Comparison of ENCODE assay signal across 8 cellular contexts in the genomic region with DNA sequence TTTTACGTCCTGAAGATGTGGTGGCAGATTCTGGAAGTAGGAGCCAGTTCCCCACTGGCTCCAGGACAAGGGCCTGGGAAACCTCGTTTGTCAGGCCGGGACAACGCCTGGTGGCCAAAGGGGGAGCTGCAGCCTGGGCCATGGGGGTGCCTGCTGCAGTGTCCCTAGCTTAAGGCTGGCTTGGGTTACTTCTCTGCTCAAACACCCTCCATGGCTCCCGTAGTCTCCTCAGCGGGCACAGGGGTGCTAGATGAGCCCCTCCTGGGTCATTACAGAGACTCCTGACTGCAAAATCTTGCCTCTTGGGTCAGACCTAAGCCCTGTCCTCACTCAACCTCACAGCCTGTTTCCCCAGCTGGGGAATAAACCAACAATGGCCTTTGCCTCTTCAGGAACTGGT. TPM values are rescaled to one million over a fixed set of nuclear protein-coding genes. Genes with fewer than 3 reads are reported as not detected.
DNase-seq lines count a peak whose midpoint lies in the region; ATAC-seq, FAIRE-seq and TF ChIP-seq lines count a peak whose summit lies in the region.

No MANE protein-coding gene starts in this region.

- ATAC-seq in DND-41 (ENCODE audit: insufficient read depth, low read depth) (peak; percentile 49; the same call in 2 of the 3 replicates), GM18873 (IDR thresholded peaks at IDR 0.05; ENCODE audit: low FRiP score, unreplicated experiment) (no peak)
- no peak for ATAC-seq in stimulated activated memory B cell treated with anti-CD40 and anti-IgM and Interleukin-4, amounts not matched to agents 10 μg/mL and 1 μg/mL and 100 μg/mL, for 72 hours

- H3K27ac ChIP-seq in DND-41 (ENCODE audit: low read length) = no peak overlapping the region
- H3K27ac ChIP-seq in astrocyte (ENCODE audit: low read depth, low read length) = no peak overlapping the region

- H3K27me3 ChIP-seq in DND-41 (ENCODE audit: insufficient read depth, low read length, poor library complexity) (no peaks in the 10 kb centered on the region), astrocyte (ENCODE audit: insufficient read depth, low read length) (peaks cover 4% of the 10 kb centered on the region)

- DNase-seq in DND-41 (no peak), HT-29 (ENCODE audit: low spot score) (peak; percentile 41), astrocyte (ENCODE audit: low read depth) (no peak), mesothelial cell of epicardium (ENCODE audit: low spot score in 2 of 2, unreplicated experiment in 2 of 2) (peak in 1 of 2 experiments; percentile 61), NCI-H345 (lab: John Stamatoyannopoulos, UW) (no peak), amygdala (lab: John Stamatoyannopoulos, UW) (no peak)

- TF ChIP-seq CTCF in DND-41 (IDR thresholded peaks at IDR 0.05; ENCODE audit: borderline replicate concordance, extremely low read depth, low read length, poor library complexity, severe bottlenecking) (peak; percentile 54), astrocyte (IDR thresholded peaks at IDR 0.05; ENCODE audit: insufficient read depth, low read depth, low read length) (peak; percentile 49), mesothelial cell of epicardium (IDR thresholded peaks at IDR 0.05; ENCODE audit: unreplicated experiment) (peak; percentile 72)

- H3K4me3 ChIP-seq in DND-41 (ENCODE audit: low read depth in 1 of 2, low read length in 2 of 2) (no peak overlapping the region), astrocyte (ENCODE audit: insufficient read depth, low read depth, low read length) (no peak overlapping the region)

- H3K4me2 ChIP-seq in DND-41 (ENCODE audit: insufficient read depth, low read length) (no peak overlapping the region), astrocyte (ENCODE audit: low read length) (no peak overlapping the region)

- H4K20me1 ChIP-seq in DND-41 (ENCODE audit: insufficient read depth, low read length) = no peaks in the 10 kb centered on the region
- no peaks in the 10 kb centered on the region for H4K20me1 ChIP-seq in astrocyte (ENCODE audit: insufficient read depth, low read length)

- H3K4me3 Mint-ChIP-seq in astrocyte (ENCODE audit: unreplicated experiment) = no peak overlapping the region
- H3K4me3 Mint-ChIP-seq in mesothelial cell of epicardium = no peak overlapping the region
- no peak overlapping the region for H3K4me3 Mint-ChIP-seq in stimulated activated memory B cell treated with anti-CD40 and anti-IgM and Interleukin-4, amounts not matched to agents 10 μg/mL and 1 μg/mL and 100 μg/mL, for 72 hours

- H3K4me1 ChIP-seq in DND-41 (ENCODE audit: insufficient read depth, low read length) = no peaks in the 10 kb centered on the region
- H3K4me1 ChIP-seq in astrocyte (ENCODE audit: insufficient read depth, low read length) = peaks cover 7% of the 10 kb centered on the region

- H3K9me3 ChIP-seq in DND-41 (ENCODE audit: insufficient read depth, low read length, severe bottlenecking) (no peaks in the 10 kb centered on the region), astrocyte (ENCODE audit: insufficient read depth, low read depth, low read length) (no peaks in the 10 kb centered on the region)

- H3K36me3 Mint-ChIP-seq in astrocyte (ENCODE audit: low read depth, unreplicated experiment) (no peaks in the 10 kb centered on the region), mesothelial cell of epicardium (no peaks in the 10 kb centered on the region)
- H3K36me3 Mint-ChIP-seq in stimulated activated memory B cell treated with anti-CD40 and anti-IgM and Interleukin-4, amounts not matched to agents 10 μg/mL and 1 μg/mL and 100 μg/mL, for 72 hours = no peaks in the 10 kb centered on the region

- H3K9ac ChIP-seq in DND-41 (ENCODE audit: low read depth, low read length) (no peak overlapping the region), astrocyte (ENCODE audit: low read length) (no peak overlapping the region)

- peaks cover 4% of the 10 kb centered on the region for H3K27me3 Mint-ChIP-seq in astrocyte (ENCODE audit: low read depth, unreplicated experiment)
- H3K27me3 Mint-ChIP-seq in mesothelial cell of epicardium (ENCODE audit: low read depth) = no peaks in the 10 kb centered on the region
- H3K27me3 Mint-ChIP-seq in stimulated activated memory B cell treated with anti-CD40 and anti-IgM and Interleukin-4, amounts not matched to agents 10 μg/mL and 1 μg/mL and 100 μg/mL, for 72 hours = peaks cover 22% of the 10 kb centered on the region

- H3K4me1 Mint-ChIP-seq in astrocyte (ENCODE audit: low read depth, unreplicated experiment) = peaks cover 16% of the 10 kb centered on the region
- H3K4me1 Mint-ChIP-seq in mesothelial cell of epicardium = peaks cover 20% of the 10 kb centered on the region
- H3K4me1 Mint-ChIP-seq in stimulated activated memory B cell treated with anti-CD40 and anti-IgM and Interleukin-4, amounts not matched to agents 10 μg/mL and 1 μg/mL and 100 μg/mL, for 72 hours = peaks cover 9% of the 10 kb centered on the region

- H3K36me3 ChIP-seq in DND-41 (ENCODE audit: insufficient read depth, low read length) = no peaks in the 10 kb centered on the region
- H3K36me3 ChIP-seq in astrocyte (ENCODE audit: insufficient read depth, low read length) = no peaks in the 10 kb centered on the region

- no peaks in the 10 kb centered on the region for H3K9me3 Mint-ChIP-seq in astrocyte (ENCODE audit: unreplicated experiment)
- H3K9me3 Mint-ChIP-seq in mesothelial cell of epicardium = no peaks in the 10 kb centered on the region
- no peaks in the 10 kb centered on the region for H3K9me3 Mint-ChIP-seq in stimulated activated memory B cell treated with anti-CD40 and anti-IgM and Interleukin-4, amounts not matched to agents 10 μg/mL and 1 μg/mL and 100 μg/mL, for 72 hours

- H2AFZ ChIP-seq in DND-41 (ENCODE audit: low read depth, low read length) (no peak overlapping the region), astrocyte (ENCODE audit: low read depth, low read length) (no peak overlapping the region)

- FAIRE-seq in astrocyte (lab: Jason Lieb, UNC) = no peak

- no peak overlapping the region for H3K27ac Mint-ChIP-seq in astrocyte (ENCODE audit: unreplicated experiment)
- H3K27ac Mint-ChIP-seq in mesothelial cell of epicardium = no peak overlapping the region
- H3K27ac Mint-ChIP-seq in stimulated activated memory B cell treated with anti-CD40 and anti-IgM and Interleukin-4, amounts not matched to agents 10 μg/mL and 1 μg/mL and 100 μg/mL, for 72 hours = no peak overlapping the region

- H3K79me2 ChIP-seq in DND-41 (ENCODE audit: insufficient read depth, low read length) (no peaks in the 10 kb centered on the region), astrocyte (ENCODE audit: insufficient read depth, low read length) (no peaks in the 10 kb centered on the region)

RNA-seq across cellular contexts. Expression of gene CILP2, which starts 14.7 kb away (rescaled TPM):
- 0.31 TPM in 1 of 2 replicates, not detected in the other for total RNA-seq in HT-29 (2014; rRNA removed; shearing (Covaris generic))
- total RNA-seq in astrocyte = 3.9 and 6.0 TPM in 2 replicates
- total RNA-seq in mesothelial cell of epicardium = 22.7 to 23.2 TPM (median 23.2 TPM) in 3 replicates

RNA-seq across cellular contexts. Expression of gene YJEFN3, which starts 24.1 kb away (rescaled TPM):
- total RNA-seq in HT-29 (2014; rRNA removed; shearing (Covaris generic)) = 1.0 and 1.9 TPM in 2 replicates
- total RNA-seq in astrocyte (8.1 and 9.8 TPM in 2 replicates), mesothelial cell of epicardium (19.0 to 22.6 TPM (median 20.7 TPM) in 3 replicates)

RNA-seq across cellular contexts. Expression of gene NDUFA13, which starts 36.8 kb away (rescaled TPM):
- 190 and 202 TPM in 2 replicates for total RNA-seq in HT-29 (2014; rRNA removed; shearing (Covaris generic))
- 311 and 347 TPM in 2 replicates for total RNA-seq in astrocyte
- 338 to 343 TPM (median 342 TPM) in 3 replicates for total RNA-seq in mesothelial cell of epicardium

RNA-seq across cellular contexts. Expression of gene TSSK6, which starts 37.5 kb away (rescaled TPM):
- 1.3 and 1.5 TPM in 2 replicates for total RNA-seq in HT-29 (2014; rRNA removed; shearing (Covaris generic))
- total RNA-seq in astrocyte = 1.8 TPM in 2 replicates
- 1.9 to 2.3 TPM (median 2.1 TPM) in 3 replicates for total RNA-seq in mesothelial cell of epicardium
